25 cellular contexts compared by ENCODE assay signal in genomic region chr13:29597701-29598100, GRCh38.
"Had no signal": no experiment of that assay in that cellular context is flagged by ENCODE, and none has a peak within 500 bp of the region (broad histone marks: within the 10 kb centered on the region; RNA-seq: fewer than 3 reads in every experiment).

No MANE protein-coding gene starts in this region.

- DNase-seq: dorsolateral prefrontal cortex; effector CD4-positive, alpha-beta T cell; foreskin fibroblast; gastrocnemius medialis; head of caudate nucleus; kidney; left cardiac atrium; left lung; mesenchymal stem cell; mucosa of descending colon; naive B cell; occipital lobe; ovary; posterior cingulate gyrus; psoas muscle; right cardiac atrium; sigmoid colon; spleen; stimulated activated CD4-positive, alpha-beta T cell treated with anti-CD3 and anti-CD28 coated beads, Interleukin-4, amount 100 ng/mL, for 4 hours; stimulated activated naive CD8-positive, alpha-beta T cell treated with anti-CD3 and anti-CD28 coated beads, Interleukin-15, Interleukin-2, amounts not matched to agents 100 U/mL and 50 U/mL, for 24 hours; substantia nigra; upper lobe of left lung had no signal

- H3K27me3 ChIP-seq: ovary, sigmoid colon, tibial nerve, upper lobe of left lung had no signal

- H3K9me3 ChIP-seq: gastrocnemius medialis, left lung, mucosa of descending colon, ovary, psoas muscle, sigmoid colon, spleen, thoracic aorta, tibial nerve, upper lobe of left lung had no signal

- H3K27ac ChIP-seq: dorsolateral prefrontal cortex, gastrocnemius medialis, left lung, ovary, psoas muscle, sigmoid colon, skin epidermis, spleen, thoracic aorta, tibial nerve, upper lobe of left lung had no signal

- H3K4me3 ChIP-seq: dorsolateral prefrontal cortex, gastrocnemius medialis, left lung, mucosa of descending colon, ovary, psoas muscle, sigmoid colon, skin epidermis, spleen, thoracic aorta, tibial nerve, upper lobe of left lung had no signal

- H3K36me3 ChIP-seq: gastrocnemius medialis, left lung, ovary, sigmoid colon, spleen, thoracic aorta, tibial nerve, upper lobe of left lung had no signal
